ENCODE assay signal across 2 cellular contexts in genomic region chr10:130036296-130037065, GRCh38.
TF ChIP-seq lines count a peak whose summit lies in the region.

No MANE protein-coding gene starts in this region.

TF ChIP-seq in HepG2, 621 proteins besides CTCF, POLR2A, EP300 and RAD21 (continues in another document):
- TF ChIP-seq AGO2 (optimal IDR thresholded peaks at IDR 0.05; ENCODE audit: low read depth, low read length) (no peak), ZXDC (CRISPR knock-in tag; IDR thresholded peaks at IDR 0.05) (no peak), ZNF550 (CRISPR knock-in tag; IDR thresholded peaks at IDR 0.05; ENCODE audit: borderline replicate concordance) (no peak), ZNF556 (CRISPR knock-in tag; IDR thresholded peaks at IDR 0.05; ENCODE audit: borderline replicate concordance) (no peak), TIGD3 (CRISPR knock-in tag; IDR thresholded peaks at IDR 0.05; ENCODE audit: borderline replicate concordance) (no peak), PRDM10 (CRISPR knock-in tag; IDR thresholded peaks at IDR 0.05; ENCODE audit: low read depth) (no peak), ZBTB1 (CRISPR knock-in tag; IDR thresholded peaks at IDR 0.05; ENCODE audit: borderline replicate concordance) (no peak), HES4 (CRISPR knock-in tag; IDR thresholded peaks at IDR 0.05; ENCODE audit: borderline replicate concordance) (no peak), ZNF788 (CRISPR knock-in tag; IDR thresholded peaks at IDR 0.05; ENCODE audit: borderline replicate concordance) (no peak), ZNF280D (CRISPR knock-in tag; IDR thresholded peaks at IDR 0.05) (no peak)

TF ChIP-seq in H1, 55 proteins besides CTCF, POLR2A, EP300 and RAD21:
- TF ChIP-seq ATF3 (IDR thresholded peaks at IDR 0.05; ENCODE audit: insufficient read depth, low read depth, low read length) (no peak), GTF2F1 (IDR thresholded peaks at IDR 0.05; ENCODE audit: borderline replicate concordance, low read depth, low read length) (no peak), RBBP5 (IDR thresholded peaks at IDR 0.05; ENCODE audit: borderline replicate concordance, low read depth, low read length) (no peak)
